24 cellular contexts compared by ENCODE assay signal in genomic region chr11:95072948-95073347, GRCh38. TPM values are rescaled to one million over a fixed set of nuclear protein-coding genes. Genes with fewer than 3 reads are reported as not detected.
DNase-seq lines count a peak whose midpoint lies in the region; ATAC-seq and TF ChIP-seq lines count a peak whose summit lies in the region.
"Had no signal": no experiment of that assay in that cellular context is flagged by ENCODE, and none has a peak within 500 bp of the region (broad histone marks: within the 10 kb centered on the region; RNA-seq: fewer than 3 reads in every experiment).

No MANE protein-coding gene starts in this region.

- H3K4ac ChIP-seq in trophoblast cell (ENCODE audit: low read depth, low read length) = no peak overlapping the region

- H3K23ac ChIP-seq in trophoblast cell (ENCODE audit: low read length) = no peak overlapping the region

- H3K79me1 ChIP-seq in trophoblast cell (ENCODE audit: low read length) = peaks cover 1% of the 10 kb centered on the region

- no peak for TF ChIP-seq CTCF in mammary epithelial cell (conservative IDR thresholded peaks at IDR 0.05 in 1 of 2, IDR thresholded peaks at IDR 0.05 in 1 of 2; ENCODE audit: extremely low read depth in 1 of 2, insufficient read depth in 1 of 2, low read depth in 1 of 2, low read length in 2 of 2)
- no peak for TF ChIP-seq CTCF in breast epithelium (IDR thresholded peaks at IDR 0.05)
- no peak for TF ChIP-seq CTCF in dorsolateral prefrontal cortex (IDR thresholded peaks at IDR 0.05 in 54 of 56, conservative IDR thresholded peaks at IDR 0.05 in 2 of 56; ENCODE audit: low read depth in 1 of 56, partially characterized antibody in 56 of 56)

- no peak overlapping the region for H3K14ac ChIP-seq in trophoblast cell (ENCODE audit: low read length)

- DNase-seq in DMS53 (lab: John Stamatoyannopoulos, UW) = peak; percentile 35
- no peak for DNase-seq in DMS53 treated with DMSO at 0.1 percent for 48 hours (lab: John Stamatoyannopoulos, UW; ENCODE audit: unreplicated experiment)
- peak; percentile 66 for DNase-seq in mammary epithelial cell
- no peak for DNase-seq in breast epithelium (ENCODE audit: low spot score in 2 of 2)
- peak; percentile 34 to 48 for DNase-seq in trophoblast cell
- DNase-seq in G401 (ENCODE audit: low spot score) = no peak
- DNase-seq in dorsolateral prefrontal cortex = no peak
- DNase-seq: ACHN; CD4-positive, alpha-beta T cell; COR-L47; IMR-90; MV-4-11; NCI-H1105 treated with DMSO at 0.1 percent for 48 hours; NCI-H2029 treated with DMSO at 0.1 percent for 48 hours; NCI-H226; NCI-H510A treated with DMSO at 0.1 percent for 48 hours; NCI-H774; NK-92 treated with Interleukin-12 subunit alpha and Interleukin-12 subunit beta, amount 100 ng/mL, for 24 hours; Peyer's patch; SJCRH30 had no signal

- ATAC-seq in GM18868 (IDR thresholded peaks at IDR 0.05; ENCODE audit: unreplicated experiment) = no peak

- H3K9ac ChIP-seq in mammary epithelial cell (ENCODE audit: insufficient read depth, low read length) (no peak overlapping the region), trophoblast cell (ENCODE audit: low read length) (no peak overlapping the region)
- H3K9ac ChIP-seq: BLaER1 had no signal

- H2AK5ac ChIP-seq in trophoblast cell (ENCODE audit: low read length) = no peak overlapping the region

- H2BK120ac ChIP-seq in trophoblast cell (ENCODE audit: insufficient read depth, low read length, poor library complexity) = no peak overlapping the region

- H2AFZ ChIP-seq in mammary epithelial cell (ENCODE audit: low read depth, low read length) (no peak overlapping the region), trophoblast cell (ENCODE audit: insufficient read depth, low read length, poor library complexity) (no peak overlapping the region)

- H3K9me3 ChIP-seq in mammary epithelial cell (replicated peaks; ENCODE audit: insufficient read depth, low read length) (no peaks in the 10 kb centered on the region), breast epithelium (no peaks in the 10 kb centered on the region), trophoblast cell (ENCODE audit: insufficient read depth, low read depth, low read length) (no peaks in the 10 kb centered on the region)
- H3K9me3 ChIP-seq: BLaER1, Peyer's patch, SJCRH30 had no signal

- H3K4me2 ChIP-seq in mammary epithelial cell (ENCODE audit: insufficient read depth, low read depth, low read length) (no peak overlapping the region), trophoblast cell (ENCODE audit: low read length) (no peak overlapping the region)
- H3K4me2 ChIP-seq: BLaER1 had no signal

- CTCF ChIA-PET in mammary epithelial cell (lab: Charles Lee; ENCODE audit: low non-redundant PET) = interaction anchor here (0.9 kb wide), 1 partner anchor 81 kb away, joined by 3 read pairs; no protein-coding TSS in a partner anchor

- no peak overlapping the region for H3K18ac ChIP-seq in trophoblast cell (ENCODE audit: low read length)

- no peak for TF ChIP-seq POLR2A in breast epithelium (IDR thresholded peaks at IDR 0.05)

- H2BK12ac ChIP-seq in trophoblast cell (ENCODE audit: low read length) = no peak overlapping the region

- H2BK5ac ChIP-seq in trophoblast cell (ENCODE audit: low read depth, low read length, poor library complexity) = no peak overlapping the region

- no peak overlapping the region for H4K12ac ChIP-seq in trophoblast cell (ENCODE audit: low read depth, low read length)

- dilution Hi-C loops in mammary epithelial cell (cut with HindIII; ENCODE audit: low sequenced_read_pairs) = no loop called here

- in situ Hi-C loops in mammary epithelial cell (cut with MboI; ENCODE audit: low sequenced_read_pairs in 2 of 2) (loop anchor here in 1 of 2 donors (10.0 kb wide), 1 partner anchor 72 kb away; no protein-coding TSS in a partner anchor), G401 (cut with HindIII; ENCODE audit: low sequenced_read_pairs) (no loop called here)

- no TSS peak for BruUV-seq in mammary epithelial cell (replicated peaks; lab: Mats Ljungman, UMichigan)

- H4K20me1 ChIP-seq in mammary epithelial cell (ENCODE audit: insufficient read depth, low read length) = no peaks in the 10 kb centered on the region

- no peak overlapping the region for H3K4me3 ChIP-seq in mammary epithelial cell (replicated peaks in 1 of 3; ENCODE audit: insufficient read depth in 1 of 3, low read depth in 2 of 3, low read length in 3 of 3)
- no peak overlapping the region for H3K4me3 ChIP-seq in breast epithelium
- no peak overlapping the region for H3K4me3 ChIP-seq in trophoblast cell (ENCODE audit: low read depth, low read length)
- no peak overlapping the region for H3K4me3 ChIP-seq in dorsolateral prefrontal cortex
- H3K4me3 ChIP-seq: BLaER1, Peyer's patch, SJCRH30 had no signal

- H4K8ac ChIP-seq in trophoblast cell (ENCODE audit: low read depth, low read length) = no peak overlapping the region

- H4K91ac ChIP-seq in trophoblast cell (ENCODE audit: low read depth, low read length) = no peak overlapping the region

- H3K36me3 ChIP-seq in mammary epithelial cell (ENCODE audit: insufficient read depth, low read length) (peaks cover 5% of the 10 kb centered on the region), breast epithelium (no peaks in the 10 kb centered on the region), trophoblast cell (ENCODE audit: control insufficient read depth in 1 of 2, insufficient read depth in 2 of 2, low read length in 2 of 2) (no peaks in the 10 kb centered on the region)
- H3K36me3 ChIP-seq: BLaER1, Peyer's patch, SJCRH30 had no signal

- H3K79me2 ChIP-seq in mammary epithelial cell (ENCODE audit: insufficient read depth, low read length) = peaks cover 37% of the 10 kb centered on the region
- no peaks in the 10 kb centered on the region for H3K79me2 ChIP-seq in trophoblast cell (ENCODE audit: control insufficient read depth, insufficient read depth, low read length, poor library complexity)

- H3K27ac ChIP-seq in mammary epithelial cell (ENCODE audit: insufficient read depth, low read depth, low read length) = no peak overlapping the region
- no peak overlapping the region for H3K27ac ChIP-seq in breast epithelium
- H3K27ac ChIP-seq in trophoblast cell (ENCODE audit: low read depth, low read length) = no peak overlapping the region
- peak overlapping the region in 9 of 59 donors; percentile 5 to 36 (median 13) for H3K27ac ChIP-seq in dorsolateral prefrontal cortex
- H3K27ac ChIP-seq: 22Rv1, BLaER1, Peyer's patch, SJCRH30 had no signal

- intact Hi-C loops in mammary epithelial cell (cut with micrococcal nuclease) = no loop called here
- intact Hi-C loops in breast epithelium (cut with DNase I; ENCODE audit: low total_unique reads) = no loop called here
- intact Hi-C loops in dorsolateral prefrontal cortex (cut with DNase I) = loop anchor here in 1 of 2 donors (5.0 kb wide), 1 partner anchor 629 kb away; no protein-coding TSS in a partner anchor

- peaks cover 41% of the 10 kb centered on the region for H3K4me1 ChIP-seq in mammary epithelial cell (ENCODE audit: insufficient read depth, low read length)
- H3K4me1 ChIP-seq in breast epithelium = peaks cover 0 to 7% of the 10 kb centered on the region in 2 donors
- H3K4me1 ChIP-seq in trophoblast cell (ENCODE audit: control insufficient read depth in 1 of 2, insufficient read depth in 2 of 2, low read length in 2 of 2) = no peaks in the 10 kb centered on the region
- H3K4me1 ChIP-seq: SJCRH30 had no signal

- H3K27me3 ChIP-seq in mammary epithelial cell (ENCODE audit: insufficient read depth, low read length) (no peaks in the 10 kb centered on the region), breast epithelium (no peaks in the 10 kb centered on the region), trophoblast cell (ENCODE audit: insufficient read depth, low read length) (no peaks in the 10 kb centered on the region), dorsolateral prefrontal cortex (no peaks in the 10 kb centered on the region)
- H3K27me3 ChIP-seq: BLaER1, Peyer's patch, SJCRH30 had no signal

RNA-seq across cellular contexts. Expression of gene SRSF8, which starts 6.2 kb away (rescaled TPM):
- 10 to 100 TPM; 47.2 to 48.5 TPM for total RNA-seq in mammary epithelial cell
- 29.3 TPM for polyA plus RNA-seq in mammary epithelial cell
- 2.9 TPM for polyA minus RNA-seq in mammary epithelial cell
- total RNA-seq in breast epithelium = 10 to 100 TPM; 35.4 to 52.4 (median 36.1) TPM
- polyA plus RNA-seq in trophoblast cell (2013) = 18.6 and 18.9 TPM in 2 replicates
- 24.3 and 26.4 TPM in 2 replicates for total RNA-seq in G401 (2014; rRNA removed; shearing (Covaris generic))
- total RNA-seq in dorsolateral prefrontal cortex = 10 to 100 TPM; 28.1 to 69.4 (median 48.2) TPM

RNA-seq across cellular contexts. Expression of gene ENDOD1, which starts 16.7 kb away (rescaled TPM):
- 100 to 1,000 TPM in 1 of 2 donors, 10 to 100 TPM in 1; 47.9 to 206 TPM for total RNA-seq in mammary epithelial cell
- polyA plus RNA-seq in mammary epithelial cell = 37.2 TPM
- 66.9 TPM for polyA minus RNA-seq in mammary epithelial cell
- 10 to 100 TPM; 19.7 to 49.8 (median 48.7) TPM for total RNA-seq in breast epithelium
- polyA plus RNA-seq in trophoblast cell (2013) = 24.8 and 25.3 TPM in 2 replicates
- 0.64 and 1.2 TPM in 2 replicates for total RNA-seq in G401 (2014; rRNA removed; shearing (Covaris generic))
- 100 to 1,000 TPM in 11 of 120 experiments, 10 to 100 TPM in 109; 49.1 to 144 (median 71.1) TPM for total RNA-seq in dorsolateral prefrontal cortex

RNA-seq across cellular contexts. Expression of gene KDM4F, which starts 23.7 kb away (rescaled TPM):
- total RNA-seq in mammary epithelial cell = not detected
- polyA plus RNA-seq in mammary epithelial cell = not detected
- polyA minus RNA-seq in mammary epithelial cell = not detected
- total RNA-seq in breast epithelium = not detected
- polyA plus RNA-seq in trophoblast cell (2013) = not detected in 2 replicates
- total RNA-seq in G401 (2014; rRNA removed; shearing (Covaris generic)) = 0.06 TPM in 1 of 2 replicates, not detected in the other
- not detected for total RNA-seq in dorsolateral prefrontal cortex
- total RNA-seq: CD4-positive, alpha-beta T cell; H1; IMR-90; Peyer's patch; SJCRH30 had no signal
- polyA plus RNA-seq: H1, IMR-90 had no signal

RNA-seq across cellular contexts. Expression of gene KDM4E, which starts 47.9 kb away (rescaled TPM):
- not detected for total RNA-seq in mammary epithelial cell
- polyA plus RNA-seq in mammary epithelial cell = not detected
- not detected for polyA minus RNA-seq in mammary epithelial cell
- total RNA-seq in breast epithelium = not detected
- not detected in 2 replicates for polyA plus RNA-seq in trophoblast cell (2013)
- total RNA-seq in G401 (2014; rRNA removed; shearing (Covaris generic)) = 0.20 TPM in 1 of 2 replicates, not detected in the other
- not detected for total RNA-seq in dorsolateral prefrontal cortex
- total RNA-seq: CD4-positive, alpha-beta T cell; H1; IMR-90; Peyer's patch; SJCRH30 had no signal
- polyA plus RNA-seq: H1, IMR-90 had no signal

Comparison
In these comparisons a context has a peak if more than half of its experiments do, and no peak if none do; other contexts are left out.
1. DNase-seq: peak in DMS53 (single experiment), mammary epithelial cell (single experiment) and trophoblast cell (2 of 2); none in DMS53 treated with DMSO at 0.1 percent for 48 hours (single experiment), breast epithelium (0 of 2), G401 (single experiment) and dorsolateral prefrontal cortex (0 of 10).